ENCODE assay signal across 8 cellular contexts in the genomic region with DNA sequence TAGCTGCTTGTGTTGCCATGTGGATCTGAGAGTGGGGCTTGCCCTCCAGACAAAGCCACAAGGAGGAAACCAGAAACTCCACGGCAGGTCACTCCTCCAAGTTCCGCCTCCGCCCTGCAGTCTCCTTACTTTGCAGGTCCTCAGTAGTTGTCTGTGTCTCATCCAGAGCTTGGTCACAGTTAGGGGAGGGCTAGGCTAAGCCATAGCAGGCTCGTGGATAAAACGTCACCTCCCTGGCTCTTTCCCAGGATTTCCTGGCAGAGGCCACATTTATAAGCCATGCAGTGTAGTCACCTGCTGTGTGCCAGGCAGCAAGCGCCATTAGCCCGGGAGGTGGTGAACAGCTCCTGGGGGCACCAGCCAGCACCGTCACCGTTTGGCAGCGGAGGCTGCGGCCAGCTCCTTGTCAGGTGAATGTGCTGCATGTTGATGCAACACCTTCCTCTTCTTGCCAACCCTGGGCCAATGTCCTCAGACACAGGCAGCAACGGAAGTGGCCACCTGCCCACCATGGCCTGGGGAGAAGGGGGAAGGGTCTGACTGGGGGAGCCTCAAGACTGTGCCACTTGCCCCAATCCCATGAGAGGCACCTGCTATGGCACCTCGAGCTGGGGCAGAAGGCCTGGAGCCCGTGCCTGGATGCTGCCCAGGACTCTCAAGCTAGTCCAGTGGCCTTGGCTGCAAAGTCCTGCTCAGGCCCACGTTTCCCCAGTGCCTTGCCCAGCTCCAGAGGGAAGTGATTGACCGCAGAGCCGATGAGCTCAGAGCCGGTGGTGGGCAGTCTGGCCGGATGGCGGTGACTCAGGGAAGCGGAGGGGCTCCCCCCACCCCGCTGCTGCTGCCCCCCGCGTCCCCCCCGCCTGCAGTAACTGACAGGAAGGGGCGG. TPM values are rescaled to one million over a fixed set of nuclear protein-coding genes. Genes with fewer than 3 reads are reported as not detected.
DNase-seq lines count a peak whose midpoint lies in the region; ATAC-seq and TF ChIP-seq lines count a peak whose summit lies in the region.

No MANE protein-coding gene starts in this region.

- peak overlapping the region in 2 of 4 donors; percentile 6 to 24 for H3K4me3 ChIP-seq in Peyer's patch
- H3K4me3 ChIP-seq in right cardiac atrium (ENCODE audit: low read length): no peak overlapping the region

- H3K36me3 Mint-ChIP-seq in activated CD4-positive, alpha-beta T cell treated with anti-CD3 and anti-CD28 coated beads for 36 hours (ENCODE audit: low read depth): no peaks in the 10 kb centered on the region

- H3K4me1 Mint-ChIP-seq in activated CD4-positive, alpha-beta T cell treated with anti-CD3 and anti-CD28 coated beads for 36 hours: peaks cover 21% of the 10 kb centered on the region

- POLR2A ChIA-PET in activated CD4-positive, alpha-beta T cell treated with anti-CD3 and anti-CD28 coated beads for 36 hours (lab: Charles Lee): interaction anchor here (0.9 kb wide), 1 partner anchor 193 kb away, joined by 3 read pairs; no protein-coding TSS in a partner anchor

- H3K4me3 Mint-ChIP-seq in activated CD4-positive, alpha-beta T cell treated with anti-CD3 and anti-CD28 coated beads for 36 hours: peak overlapping the region; percentile 41

- H3K9me3 ChIP-seq in Peyer's patch (peaks cover 0 to 5% (median 0%) of the 10 kb centered on the region in 4 donors), right cardiac atrium (ENCODE audit: control insufficient read depth, low read length) (no peaks in the 10 kb centered on the region)

- H3K36me3 ChIP-seq in Peyer's patch: no peaks in the 10 kb centered on the region

- peak; percentile 70 for ATAC-seq in activated CD4-positive, alpha-beta T cell treated with anti-CD3 and anti-CD28 coated beads for 36 hours
- ATAC-seq in right cardiac atrium: peak; percentile 56 to 80
- ATAC-seq in HG02981 (IDR thresholded peaks at IDR 0.05; ENCODE audit: unreplicated experiment): no peak
- no peak for ATAC-seq in GM19351 (IDR thresholded peaks at IDR 0.05; ENCODE audit: unreplicated experiment)

- no peaks in the 10 kb centered on the region for H3K9me3 Mint-ChIP-seq in activated CD4-positive, alpha-beta T cell treated with anti-CD3 and anti-CD28 coated beads for 36 hours (ENCODE audit: low read depth)

- H3K4me1 ChIP-seq in Peyer's patch (peaks cover 0 to 44% (median 29%) of the 10 kb centered on the region in 4 donors), right cardiac atrium (ENCODE audit: control insufficient read depth, insufficient read depth, low read length) (no peaks in the 10 kb centered on the region)

- peak overlapping the region in 3 of 4 donors; percentile 31 to 71 (median 65) for H3K27ac ChIP-seq in Peyer's patch
- H3K27ac ChIP-seq in right cardiac atrium (ENCODE audit: low read length): no peak overlapping the region

- TF ChIP-seq CTCF in Peyer's patch (IDR thresholded peaks at IDR 0.05): no peak

- 41% methylated on average over 26 of the region's 26 CpGs for WGBS in right cardiac atrium

- peak overlapping the region; percentile 44 for H3K27ac Mint-ChIP-seq in activated CD4-positive, alpha-beta T cell treated with anti-CD3 and anti-CD28 coated beads for 36 hours

- peak; percentile 78 for DNase-seq in activated CD4-positive, alpha-beta T cell treated with anti-CD3 and anti-CD28 coated beads for 36 hours
- DNase-seq in activated CD4-positive, alpha-beta T cell treated with anti-CD3 and anti-CD28 coated beads, Interleukin-2, amount 50 U/mL, for 4 hours: no peak
- peak in 2 of 3 donors; percentile 69 to 78 for DNase-seq in Peyer's patch
- DNase-seq in activated naive CD4-positive, alpha-beta T cell treated with Interleukin-2 at 50 U/mL for 16 hours: peak; percentile 40
- DNase-seq in right cardiac atrium: peak; percentile 67 to 83 (median 83)
- peak; percentile 48 to 63 for DNase-seq in stimulated activated CD8-positive, alpha-beta memory T cell treated with anti-CD3 and anti-CD28 coated beads, Interleukin-2, amount 100 ng/mL, for 48 hours (ENCODE audit: low read depth in 2 of 2)

- peaks cover 16% of the 10 kb centered on the region for H3K27me3 Mint-ChIP-seq in activated CD4-positive, alpha-beta T cell treated with anti-CD3 and anti-CD28 coated beads for 36 hours

- TF ChIP-seq POLR2A in Peyer's patch (IDR thresholded peaks at IDR 0.05): no peak

- intact Hi-C loops in activated CD4-positive, alpha-beta T cell treated with anti-CD3 and anti-CD28 coated beads for 36 hours (cut with DNase I, micrococcal nuclease): loop anchor here in 1 of 2 experiments (1.0 kb wide), 1 partner anchor 14 kb away; no protein-coding TSS in a partner anchor
- intact Hi-C loops in right cardiac atrium (cut with DNase I): no loop called here

- CTCF ChIA-PET in activated CD4-positive, alpha-beta T cell treated with anti-CD3 and anti-CD28 coated beads for 36 hours (lab: Charles Lee): interaction anchor here (0.9 to 1.2 kb wide), 3 partner anchors 14 to 194 kb away, joined by 3 read pairs; no protein-coding TSS in a partner anchor

- H3K27me3 ChIP-seq in Peyer's patch (no peaks in the 10 kb centered on the region), right cardiac atrium (ENCODE audit: control insufficient read depth, insufficient read depth) (no peaks in the 10 kb centered on the region)

RNA-seq across cellular contexts. Expression of gene SLCO4A1, which starts 39.0 kb away (rescaled TPM):
- 10 to 100 TPM; 40.5 to 43.4 TPM for total RNA-seq in activated CD4-positive, alpha-beta T cell treated with anti-CD3 and anti-CD28 coated beads for 36 hours
- total RNA-seq in Peyer's patch (10 to 100 TPM in 3 of 4 donors, 1 to 10 TPM in 1; 6.7 to 42.9 (median 28.5) TPM), right cardiac atrium (1 to 10 TPM; 4.1 to 8.4 (median 5.3) TPM)
- 15.5 TPM for polyA plus RNA-seq in right cardiac atrium

Comparison
In these comparisons a context has a peak if more than half of its experiments do, and no peak if none do; other contexts are left out.
1. DNase-seq: peak in activated CD4-positive, alpha-beta T cell treated with anti-CD3 and anti-CD28 coated beads for 36 hours (single experiment), Peyer's patch (2 of 3), activated naive CD4-positive, alpha-beta T cell treated with Interleukin-2 at 50 U/mL for 16 hours (single experiment), right cardiac atrium (3 of 3) and stimulated activated CD8-positive, alpha-beta memory T cell treated with anti-CD3 and anti-CD28 coated beads, Interleukin-2, amount 100 ng/mL, for 48 hours (2 of 2); none in activated CD4-positive, alpha-beta T cell treated with anti-CD3 and anti-CD28 coated beads, Interleukin-2, amount 50 U/mL, for 4 hours (0 of 2).
2. ATAC-seq: peak in activated CD4-positive, alpha-beta T cell treated with anti-CD3 and anti-CD28 coated beads for 36 hours (single experiment) and right cardiac atrium (2 of 2); none in HG02981 (single experiment) and GM19351 (single experiment).